14 cellular contexts compared by ENCODE assay signal in the genomic region with DNA sequence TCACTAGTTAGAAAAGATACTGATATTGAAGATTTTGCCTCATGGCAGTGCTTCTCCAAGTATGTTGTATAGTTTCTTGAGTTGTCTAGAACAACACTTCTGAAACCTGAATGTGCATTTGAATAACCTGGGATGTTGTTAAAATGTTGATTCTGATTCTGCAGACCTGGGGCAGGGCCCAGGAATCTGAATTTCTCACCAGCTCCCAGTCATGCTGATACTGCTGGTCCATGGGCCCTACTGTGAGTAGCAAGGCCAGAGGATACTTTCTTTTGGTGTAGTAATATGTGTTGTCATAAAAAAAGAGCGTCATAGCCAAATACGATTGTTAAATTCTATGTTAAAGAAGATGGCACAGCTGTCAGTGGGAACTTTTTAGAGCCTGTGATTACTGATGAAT. TPM values are rescaled to one million over a fixed set of nuclear protein-coding genes. Genes with fewer than 3 reads are reported as not detected.
DNase-seq lines count a peak whose midpoint lies in the region; ATAC-seq and TF ChIP-seq lines count a peak whose summit lies in the region.
"Had no signal": no experiment of that assay in that cellular context is flagged by ENCODE, and none has a peak within 500 bp of the region (broad histone marks: within the 10 kb centered on the region; RNA-seq: fewer than 3 reads in every experiment).

No MANE protein-coding gene starts in this region.

- no peak overlapping the region for H2BK15ac ChIP-seq in mesenchymal stem cell (ENCODE audit: low read depth, poor library complexity, severe bottlenecking)

- H3K4me3 Mint-ChIP-seq in activated naive CD8-positive, alpha-beta T cell treated with anti-CD3 and anti-CD28 coated beads, Interleukin-2, amount 10 ng/mL, durations not matched to agents 7 days and 5 days, result peak overlapping the region; percentile 83

- H3K14ac ChIP-seq in mesenchymal stem cell (ENCODE audit: low read length in 2 of 2), result no peak overlapping the region

- no peak overlapping the region for H4K91ac ChIP-seq in mesenchymal stem cell (ENCODE audit: low read length)

- no peak for ATAC-seq in heart left ventricle
- no peak for ATAC-seq in left cardiac atrium
- no peak for ATAC-seq in activated naive CD8-positive, alpha-beta T cell treated with anti-CD3 and anti-CD28 coated beads, Interleukin-2, amount 10 ng/mL, durations not matched to agents 7 days and 5 days (ENCODE audit: low read depth)

- H3K27me3 Mint-ChIP-seq in activated naive CD8-positive, alpha-beta T cell treated with anti-CD3 and anti-CD28 coated beads, Interleukin-2, amount 10 ng/mL, durations not matched to agents 7 days and 5 days, result no peaks in the 10 kb centered on the region

- POLR2A ChIA-PET in activated naive CD8-positive, alpha-beta T cell treated with anti-CD3 and anti-CD28 coated beads, Interleukin-2, amount 10 ng/mL, durations not matched to agents 7 days and 5 days (lab: Charles Lee), result interaction anchor here (1.3 to 17.7 kb wide), 2 partner anchors 13 to 30 kb away, joined by 3 to 359 read pairs; no protein-coding TSS in a partner anchor

- no peaks in the 10 kb centered on the region for H3K36me3 ChIP-seq in heart left ventricle
- no peaks in the 10 kb centered on the region for H3K36me3 ChIP-seq in mesenchymal stem cell (ENCODE audit: control insufficient read depth in 1 of 2, insufficient read depth in 2 of 2, low read depth in 1 of 2, low read length in 2 of 2)
- no peaks in the 10 kb centered on the region for H3K36me3 ChIP-seq in thymus (ENCODE audit: control insufficient read depth, insufficient read depth)

- H3K27me3 ChIP-seq in heart left ventricle (no peaks in the 10 kb centered on the region), mesenchymal stem cell (ENCODE audit: control insufficient read depth in 1 of 2, insufficient read depth in 1 of 2, low read length in 2 of 2) (no peaks in the 10 kb centered on the region), thymus (ENCODE audit: control insufficient read depth, insufficient read depth) (no peaks in the 10 kb centered on the region)

- no peak overlapping the region for H2BK120ac ChIP-seq in mesenchymal stem cell (ENCODE audit: low read depth, low read length)

- H3K27ac ChIP-seq in heart left ventricle (peak overlapping the region; percentile 15 to 87 (median 60)), mesenchymal stem cell (ENCODE audit: low read length, poor library complexity, severe bottlenecking) (no peak overlapping the region), thymus (ENCODE audit: low read depth) (peak overlapping the region; percentile 75)

- H3K4me1 ChIP-seq in heart left ventricle, result peaks cover 1 to 90% (median 40%) of the 10 kb centered on the region in 12 donors
- H3K4me1 ChIP-seq in mesenchymal stem cell (ENCODE audit: control insufficient read depth, insufficient read depth, low read depth, low read length), result peaks cover 11% of the 10 kb centered on the region
- H3K4me1 ChIP-seq in thymus (ENCODE audit: control insufficient read depth, insufficient read depth, low read length), result peaks cover 20% of the 10 kb centered on the region

- intact Hi-C loops in heart left ventricle (cut with DNase I), result no loop called here
- intact Hi-C loops in left cardiac atrium (cut with DNase I), result no loop called here

- no peak overlapping the region for H3K23ac ChIP-seq in mesenchymal stem cell (ENCODE audit: low read length in 2 of 2)

- no peak overlapping the region for H3K4ac ChIP-seq in mesenchymal stem cell (ENCODE audit: low read depth in 1 of 2, low read length in 2 of 2)

- H2BK12ac ChIP-seq in mesenchymal stem cell (ENCODE audit: low read length in 2 of 2), result no peak overlapping the region

- DNase-seq in heart left ventricle, result no peak
- no peak for DNase-seq in left cardiac atrium
- DNase-seq in activated naive CD8-positive, alpha-beta T cell treated with anti-CD3 and anti-CD28 coated beads, Interleukin-2, amount 10 ng/mL, durations not matched to agents 7 days and 5 days, result no peak
- DNase-seq in mesenchymal stem cell, result no peak
- DNase-seq in globus pallidus (ENCODE audit: low spot score), result no peak
- no peak for DNase-seq in DMS53 (lab: John Stamatoyannopoulos, UW)
- DNase-seq in NOMO-1 treated with dmso at 0.1 percent for 144 hours (lab: John Stamatoyannopoulos, UW; ENCODE audit: unreplicated experiment), result no peak
- DNase-seq: activated gamma-delta T cell treated with Interleukin-2 at 50 U/mL for 16 hours, C1 segment of cervical spinal cord, NCI-H1417 treated with DMSO at 0.1 percent for 48 hours, T-helper 9 cell had no signal

- H3K4me3 ChIP-seq in heart left ventricle (peak overlapping the region in 9 of 12 donors; percentile 4 to 43 (median 22)), mesenchymal stem cell (ENCODE audit: insufficient read depth in 1 of 2, low read depth in 1 of 2, low read length in 2 of 2) (peak overlapping the region in 1 of 2 experiments; percentile 58), thymus (ENCODE audit: low read length) (peak overlapping the region; percentile 44)

- H3K27ac Mint-ChIP-seq in activated naive CD8-positive, alpha-beta T cell treated with anti-CD3 and anti-CD28 coated beads, Interleukin-2, amount 10 ng/mL, durations not matched to agents 7 days and 5 days, result peak overlapping the region; percentile 95

- WGBS in heart left ventricle, 4 donors, result 88 to 96% (median 91%) methylated on average over 2 of the region's 2 CpGs
- 96% methylated on average over 2 of the region's 2 CpGs for WGBS in mesenchymal stem cell
- WGBS in thymus, result 100% methylated on average over 2 of the region's 2 CpGs

- H3K9me3 Mint-ChIP-seq in activated naive CD8-positive, alpha-beta T cell treated with anti-CD3 and anti-CD28 coated beads, Interleukin-2, amount 10 ng/mL, durations not matched to agents 7 days and 5 days, result no peaks in the 10 kb centered on the region

- no peak overlapping the region for H2BK5ac ChIP-seq in mesenchymal stem cell (ENCODE audit: low read depth, low read length, poor library complexity, severe bottlenecking)

- TF ChIP-seq POLR2A in heart left ventricle (IDR thresholded peaks at IDR 0.05), result no peak

- TF ChIP-seq CTCF in heart left ventricle (IDR thresholded peaks at IDR 0.05), result no peak

- H2AFZ ChIP-seq in mesenchymal stem cell (ENCODE audit: low read depth, low read length), result no peak overlapping the region

- peaks cover 81% of the 10 kb centered on the region for H3K4me1 Mint-ChIP-seq in activated naive CD8-positive, alpha-beta T cell treated with anti-CD3 and anti-CD28 coated beads, Interleukin-2, amount 10 ng/mL, durations not matched to agents 7 days and 5 days

- H4K8ac ChIP-seq in mesenchymal stem cell (ENCODE audit: low read length), result no peak overlapping the region

- H3K36me3 Mint-ChIP-seq in activated naive CD8-positive, alpha-beta T cell treated with anti-CD3 and anti-CD28 coated beads, Interleukin-2, amount 10 ng/mL, durations not matched to agents 7 days and 5 days, result peaks cover 24% of the 10 kb centered on the region

- peak overlapping the region; percentile 75 for H3K9ac ChIP-seq in mesenchymal stem cell (ENCODE audit: low read length)

- no peak overlapping the region for H3K4me2 ChIP-seq in mesenchymal stem cell (ENCODE audit: low read length, poor library complexity, severe bottlenecking)

- H3K9me3 ChIP-seq in heart left ventricle (no peaks in the 10 kb centered on the region), mesenchymal stem cell (ENCODE audit: control insufficient read depth, low read length) (no peaks in the 10 kb centered on the region), thymus (ENCODE audit: control insufficient read depth) (no peaks in the 10 kb centered on the region)

- H3K18ac ChIP-seq in mesenchymal stem cell (ENCODE audit: low read depth in 1 of 2, low read length in 2 of 2), result no peak overlapping the region

- H3K79me1 ChIP-seq in mesenchymal stem cell (replicated peaks; ENCODE audit: low read length, poor library complexity, severe bottlenecking), result peaks cover 5% of the 10 kb centered on the region

- H2AK5ac ChIP-seq in mesenchymal stem cell (ENCODE audit: low read length, severe bottlenecking), result no peak overlapping the region

RNA-seq across cellular contexts. Expression of a gene that starts 41.6 kb away (rescaled TPM):
- total RNA-seq in heart left ventricle, result 1 to 10 TPM in 7 of 9 donors, under 1 TPM in 1, not detected in 1; 0.25 to 5.1 (median 2.2) TPM
- 1 to 10 TPM; 2.4 to 4.3 TPM for polyA plus RNA-seq in heart left ventricle
- 1 to 10 TPM in 1 of 2 donors, under 1 TPM in 1; 0.47 to 1.7 TPM for total RNA-seq in left cardiac atrium
- not detected for total RNA-seq in activated naive CD8-positive, alpha-beta T cell treated with anti-CD3 and anti-CD28 coated beads, Interleukin-2, amount 10 ng/mL, durations not matched to agents 7 days and 5 days
- not detected for polyA plus RNA-seq in mesenchymal stem cell (2013, experiment 1 of 2)
- not detected for polyA plus RNA-seq in mesenchymal stem cell (2013, experiment 2 of 2)
- 0.30 TPM for polyA plus RNA-seq in thymus
- total RNA-seq: endothelial cell of umbilical vein, pulmonary artery endothelial cell had no signal
- polyA plus RNA-seq: endothelial cell of umbilical vein had no signal
